ENCODE assay signal across 1 cellular context in the genomic region with DNA sequence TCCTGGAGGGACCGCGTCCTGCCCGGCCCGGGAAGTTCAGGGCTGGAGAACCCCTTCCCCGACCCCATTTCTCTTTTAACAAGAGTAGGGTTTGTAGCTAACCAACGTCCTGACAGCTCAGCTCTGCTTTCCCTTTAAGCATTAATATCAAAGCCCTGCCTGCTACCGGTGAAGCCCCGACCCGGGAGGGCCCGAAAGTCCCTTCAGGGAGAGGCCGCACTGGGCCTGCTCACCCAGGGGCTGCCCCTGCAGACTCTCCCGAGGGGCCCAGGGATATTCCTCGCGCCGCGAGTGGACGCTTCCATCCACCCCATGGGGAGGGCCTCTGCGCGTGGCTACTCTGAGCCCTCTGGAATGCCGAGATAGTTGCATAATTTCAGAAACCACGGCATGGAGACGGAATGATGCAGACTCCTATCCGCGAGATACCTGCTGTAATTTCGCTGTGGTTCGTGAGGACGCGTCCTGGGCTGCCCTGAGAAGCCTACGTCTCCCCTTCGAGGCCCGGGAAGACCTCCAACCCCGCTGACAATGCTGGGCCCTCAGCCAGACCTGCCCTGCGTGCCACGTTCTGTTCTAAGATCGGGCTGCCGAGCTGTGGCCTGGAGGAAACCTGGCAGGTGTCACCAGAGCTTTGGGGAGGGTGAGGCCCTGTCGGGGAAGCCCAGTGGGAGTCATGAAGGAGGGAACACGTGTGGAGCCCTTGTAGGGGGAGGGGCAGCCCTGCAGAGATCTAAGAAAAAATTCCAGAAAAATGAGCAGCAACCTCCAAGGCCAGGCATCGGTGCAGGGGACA.
A peak's percentile ranks its signal among the peaks of the same experiment; 100 is the strongest.
TF ChIP-seq lines count a peak whose summit lies in the region.

No MANE protein-coding gene starts in this region.

TF ChIP-seq in HepG2, 621 proteins besides CTCF, POLR2A, EP300 and RAD21 (continued from another document and continues in another):
- TF ChIP-seq POLR2AphosphoS5 (IDR thresholded peaks at IDR 0.05; ENCODE audit: low read depth, low read length) (no peak; the same call in 1 of the 2 replicates), ZNF44 (CRISPR knock-in tag; IDR thresholded peaks at IDR 0.05) (no peak), ZNF550 (CRISPR knock-in tag; IDR thresholded peaks at IDR 0.05; ENCODE audit: borderline replicate concordance) (no peak), ZMYM4 (CRISPR knock-in tag; IDR thresholded peaks at IDR 0.05) (no peak), MED1 (CRISPR knock-in tag; IDR thresholded peaks at IDR 0.05) (no peak; the same call in 1 of the 2 replicates), ZSCAN9 (CRISPR knock-in tag; IDR thresholded peaks at IDR 0.05; ENCODE audit: borderline replicate concordance) (no peak), HDAC1 (CRISPR knock-in tag; IDR thresholded peaks at IDR 0.05) (peak; percentile 45; the same call in 1 of the 2 replicates), ZBTB3 (CRISPR knock-in tag; IDR thresholded peaks at IDR 0.05; ENCODE audit: borderline replicate concordance, low read depth) (no peak), JUND (CRISPR knock-in tag; IDR thresholded peaks at IDR 0.05) (no peak), ZNF326 (CRISPR knock-in tag; IDR thresholded peaks at IDR 0.05; ENCODE audit: borderline replicate concordance) (no peak), NR2F2 (IDR thresholded peaks at IDR 0.05; ENCODE audit: borderline replicate concordance, low read depth) (no peak), ZNF460 (CRISPR knock-in tag; IDR thresholded peaks at IDR 0.05; ENCODE audit: borderline replicate concordance) (no peak), ZNF451 (CRISPR knock-in tag; IDR thresholded peaks at IDR 0.05) (no peak), ZNF572 (CRISPR knock-in tag; IDR thresholded peaks at IDR 0.05) (0 out of 2 replicates have a peak, but pooled peaks have one; percentile 50), RBAK (CRISPR knock-in tag; IDR thresholded peaks at IDR 0.05) (no peak), TOPORS (CRISPR knock-in tag; IDR thresholded peaks at IDR 0.05) (no peak), RAD51 (IDR thresholded peaks at IDR 0.05; ENCODE audit: borderline replicate concordance) (no peak), DMAP1 (CRISPR knock-in tag; IDR thresholded peaks at IDR 0.05) (no peak; the same call in 1 of the 2 replicates), AHR (CRISPR knock-in tag; IDR thresholded peaks at IDR 0.05) (no peak), ZNF17 (CRISPR knock-in tag; IDR thresholded peaks at IDR 0.05) (0 out of 2 replicates have a peak, but pooled peaks have one; percentile 33)
- TF ChIP-seq, protein P1, sequence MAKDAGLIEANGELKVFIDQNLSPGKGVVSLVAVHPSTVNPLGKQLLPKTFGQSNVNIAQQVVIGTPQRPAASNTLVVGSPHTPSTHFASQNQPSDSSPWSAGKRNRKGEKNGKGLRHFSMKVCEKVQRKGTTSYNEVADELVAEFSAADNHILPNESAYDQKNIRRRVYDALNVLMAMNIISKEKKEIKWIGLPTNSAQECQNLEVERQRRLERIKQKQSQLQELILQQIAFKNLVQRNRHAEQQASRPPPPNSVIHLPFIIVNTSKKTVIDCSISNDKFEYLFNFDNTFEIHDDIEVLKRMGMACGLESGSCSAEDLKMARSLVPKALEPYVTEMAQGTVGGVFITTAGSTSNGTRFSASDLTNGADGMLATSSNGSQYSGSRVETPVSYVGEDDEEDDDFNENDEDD (CRISPR knock-in tag; IDR thresholded peaks at IDR 0.05; ENCODE audit: borderline replicate concordance) = peak; percentile 40; the same call in 1 of the 2 replicates
- TF ChIP-seq, protein P2, sequence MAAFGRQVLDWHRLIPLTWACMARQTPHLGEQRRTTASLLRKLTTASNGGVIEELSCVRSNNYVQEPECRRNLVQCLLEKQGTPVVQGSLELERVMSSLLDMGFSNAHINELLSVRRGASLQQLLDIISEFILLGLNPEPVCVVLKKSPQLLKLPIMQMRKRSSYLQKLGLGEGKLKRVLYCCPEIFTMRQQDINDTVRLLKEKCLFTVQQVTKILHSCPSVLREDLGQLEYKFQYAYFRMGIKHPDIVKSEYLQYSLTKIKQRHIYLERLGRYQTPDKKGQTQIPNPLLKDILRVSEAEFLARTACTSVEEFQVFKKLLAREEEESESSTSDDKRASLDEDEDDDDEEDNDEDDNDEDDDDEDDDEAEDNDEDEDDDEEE (CRISPR knock-in tag; IDR thresholded peaks at IDR 0.05) = no peak
- TF ChIP-seq, protein P3, sequence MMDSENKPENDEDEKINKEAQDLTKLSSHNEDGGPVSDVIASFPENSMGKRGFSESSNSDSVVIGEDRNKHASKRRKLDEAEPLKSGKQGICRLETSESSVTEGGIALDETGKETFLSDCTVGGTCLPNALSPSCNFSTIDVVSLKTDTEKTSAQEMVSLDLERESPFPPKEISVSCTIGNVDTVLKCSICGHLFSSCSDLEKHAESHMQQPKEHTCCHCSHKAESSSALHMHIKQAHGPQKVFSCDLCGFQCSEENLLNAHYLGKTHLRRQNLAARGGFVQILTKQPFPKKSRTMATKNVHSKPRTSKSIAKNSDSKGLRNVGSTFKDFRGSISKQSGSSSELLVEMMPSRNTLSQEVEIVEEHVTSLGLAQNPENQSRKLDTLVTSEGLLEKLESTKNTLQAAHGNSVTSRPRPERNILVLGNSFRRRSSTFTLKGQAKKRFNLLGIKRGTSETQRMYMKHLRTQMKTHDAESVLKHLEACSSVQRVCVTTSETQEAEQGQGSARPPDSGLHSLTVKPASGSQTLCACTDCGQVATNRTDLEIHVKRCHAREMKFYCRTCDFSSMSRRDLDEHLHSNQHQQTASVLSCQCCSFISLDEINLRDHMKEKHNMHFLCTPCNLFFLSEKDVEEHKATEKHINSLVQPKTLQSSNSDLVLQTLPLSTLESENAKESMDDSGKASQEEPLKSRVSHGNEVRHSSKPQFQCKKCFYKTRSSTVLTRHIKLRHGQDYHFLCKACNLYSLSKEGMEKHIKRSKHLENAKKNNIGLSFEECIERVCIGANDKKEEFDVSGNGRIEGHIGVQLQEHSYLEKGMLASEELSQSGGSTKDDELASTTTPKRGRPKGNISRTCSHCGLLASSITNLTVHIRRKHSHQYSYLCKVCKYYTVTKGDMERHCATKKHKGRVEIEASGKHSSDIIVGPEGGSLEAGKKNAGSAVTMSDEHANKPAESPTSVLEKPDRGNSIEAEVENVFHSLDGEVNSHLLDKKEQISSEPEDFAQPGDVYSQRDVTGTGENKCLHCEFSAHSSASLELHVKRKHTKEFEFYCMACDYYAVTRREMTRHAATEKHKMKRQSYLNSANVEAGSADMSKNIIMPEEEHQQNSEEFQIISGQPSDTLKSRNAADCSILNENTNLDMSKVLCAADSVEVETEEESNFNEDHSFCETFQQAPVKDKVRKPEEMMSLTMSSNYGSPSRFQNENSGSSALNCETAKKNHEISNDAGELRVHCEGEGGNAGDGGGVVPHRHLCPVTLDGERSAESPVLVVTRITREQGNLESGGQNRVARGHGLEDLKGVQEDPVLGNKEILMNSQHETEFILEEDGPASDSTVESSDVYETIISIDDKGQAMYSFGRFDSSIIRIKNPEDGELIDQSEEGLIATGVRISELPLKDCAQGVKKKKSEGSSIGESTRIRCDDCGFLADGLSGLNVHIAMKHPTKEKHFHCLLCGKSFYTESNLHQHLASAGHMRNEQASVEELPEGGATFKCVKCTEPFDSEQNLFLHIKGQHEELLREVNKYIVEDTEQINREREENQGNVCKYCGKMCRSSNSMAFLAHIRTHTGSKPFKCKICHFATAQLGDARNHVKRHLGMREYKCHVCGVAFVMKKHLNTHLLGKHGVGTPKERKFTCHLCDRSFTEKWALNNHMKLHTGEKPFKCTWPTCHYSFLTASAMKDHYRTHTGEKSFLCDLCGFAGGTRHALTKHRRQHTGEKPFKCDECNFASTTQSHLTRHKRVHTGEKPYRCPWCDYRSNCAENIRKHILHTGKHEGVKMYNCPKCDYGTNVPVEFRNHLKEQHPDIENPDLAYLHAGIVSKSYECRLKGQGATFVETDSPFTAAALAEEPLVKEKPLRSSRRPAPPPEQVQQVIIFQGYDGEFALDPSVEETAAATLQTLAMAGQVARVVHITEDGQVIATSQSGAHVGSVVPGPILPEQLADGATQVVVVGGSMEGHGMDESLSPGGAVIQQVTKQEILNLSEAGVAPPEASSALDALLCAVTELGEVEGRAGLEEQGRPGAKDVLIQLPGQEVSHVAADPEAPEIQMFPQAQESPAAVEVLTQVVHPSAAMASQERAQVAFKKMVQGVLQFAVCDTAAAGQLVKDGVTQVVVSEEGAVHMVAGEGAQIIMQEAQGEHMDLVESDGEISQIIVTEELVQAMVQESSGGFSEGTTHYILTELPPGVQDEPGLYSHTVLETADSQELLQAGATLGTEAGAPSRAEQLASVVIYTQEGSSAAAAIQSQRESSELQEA (CRISPR knock-in tag; IDR thresholded peaks at IDR 0.05; ENCODE audit: not compliant biosample characterization) = no peak
- TF ChIP-seq, protein P4, sequence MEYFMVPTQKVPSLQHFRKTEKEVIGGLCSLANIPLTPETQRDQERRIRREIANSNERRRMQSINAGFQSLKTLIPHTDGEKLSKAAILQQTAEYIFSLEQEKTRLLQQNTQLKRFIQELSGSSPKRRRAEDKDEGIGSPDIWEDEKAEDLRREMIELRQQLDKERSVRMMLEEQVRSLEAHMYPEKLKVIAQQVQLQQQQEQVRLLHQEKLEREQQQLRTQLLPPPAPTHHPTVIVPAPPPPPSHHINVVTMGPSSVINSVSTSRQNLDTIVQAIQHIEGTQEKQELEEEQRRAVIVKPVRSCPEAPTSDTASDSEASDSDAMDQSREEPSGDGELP (IDR thresholded peaks at IDR 0.05; ENCODE audit: borderline replicate concordance, low read depth) = no peak
- TF ChIP-seq, protein P5, sequence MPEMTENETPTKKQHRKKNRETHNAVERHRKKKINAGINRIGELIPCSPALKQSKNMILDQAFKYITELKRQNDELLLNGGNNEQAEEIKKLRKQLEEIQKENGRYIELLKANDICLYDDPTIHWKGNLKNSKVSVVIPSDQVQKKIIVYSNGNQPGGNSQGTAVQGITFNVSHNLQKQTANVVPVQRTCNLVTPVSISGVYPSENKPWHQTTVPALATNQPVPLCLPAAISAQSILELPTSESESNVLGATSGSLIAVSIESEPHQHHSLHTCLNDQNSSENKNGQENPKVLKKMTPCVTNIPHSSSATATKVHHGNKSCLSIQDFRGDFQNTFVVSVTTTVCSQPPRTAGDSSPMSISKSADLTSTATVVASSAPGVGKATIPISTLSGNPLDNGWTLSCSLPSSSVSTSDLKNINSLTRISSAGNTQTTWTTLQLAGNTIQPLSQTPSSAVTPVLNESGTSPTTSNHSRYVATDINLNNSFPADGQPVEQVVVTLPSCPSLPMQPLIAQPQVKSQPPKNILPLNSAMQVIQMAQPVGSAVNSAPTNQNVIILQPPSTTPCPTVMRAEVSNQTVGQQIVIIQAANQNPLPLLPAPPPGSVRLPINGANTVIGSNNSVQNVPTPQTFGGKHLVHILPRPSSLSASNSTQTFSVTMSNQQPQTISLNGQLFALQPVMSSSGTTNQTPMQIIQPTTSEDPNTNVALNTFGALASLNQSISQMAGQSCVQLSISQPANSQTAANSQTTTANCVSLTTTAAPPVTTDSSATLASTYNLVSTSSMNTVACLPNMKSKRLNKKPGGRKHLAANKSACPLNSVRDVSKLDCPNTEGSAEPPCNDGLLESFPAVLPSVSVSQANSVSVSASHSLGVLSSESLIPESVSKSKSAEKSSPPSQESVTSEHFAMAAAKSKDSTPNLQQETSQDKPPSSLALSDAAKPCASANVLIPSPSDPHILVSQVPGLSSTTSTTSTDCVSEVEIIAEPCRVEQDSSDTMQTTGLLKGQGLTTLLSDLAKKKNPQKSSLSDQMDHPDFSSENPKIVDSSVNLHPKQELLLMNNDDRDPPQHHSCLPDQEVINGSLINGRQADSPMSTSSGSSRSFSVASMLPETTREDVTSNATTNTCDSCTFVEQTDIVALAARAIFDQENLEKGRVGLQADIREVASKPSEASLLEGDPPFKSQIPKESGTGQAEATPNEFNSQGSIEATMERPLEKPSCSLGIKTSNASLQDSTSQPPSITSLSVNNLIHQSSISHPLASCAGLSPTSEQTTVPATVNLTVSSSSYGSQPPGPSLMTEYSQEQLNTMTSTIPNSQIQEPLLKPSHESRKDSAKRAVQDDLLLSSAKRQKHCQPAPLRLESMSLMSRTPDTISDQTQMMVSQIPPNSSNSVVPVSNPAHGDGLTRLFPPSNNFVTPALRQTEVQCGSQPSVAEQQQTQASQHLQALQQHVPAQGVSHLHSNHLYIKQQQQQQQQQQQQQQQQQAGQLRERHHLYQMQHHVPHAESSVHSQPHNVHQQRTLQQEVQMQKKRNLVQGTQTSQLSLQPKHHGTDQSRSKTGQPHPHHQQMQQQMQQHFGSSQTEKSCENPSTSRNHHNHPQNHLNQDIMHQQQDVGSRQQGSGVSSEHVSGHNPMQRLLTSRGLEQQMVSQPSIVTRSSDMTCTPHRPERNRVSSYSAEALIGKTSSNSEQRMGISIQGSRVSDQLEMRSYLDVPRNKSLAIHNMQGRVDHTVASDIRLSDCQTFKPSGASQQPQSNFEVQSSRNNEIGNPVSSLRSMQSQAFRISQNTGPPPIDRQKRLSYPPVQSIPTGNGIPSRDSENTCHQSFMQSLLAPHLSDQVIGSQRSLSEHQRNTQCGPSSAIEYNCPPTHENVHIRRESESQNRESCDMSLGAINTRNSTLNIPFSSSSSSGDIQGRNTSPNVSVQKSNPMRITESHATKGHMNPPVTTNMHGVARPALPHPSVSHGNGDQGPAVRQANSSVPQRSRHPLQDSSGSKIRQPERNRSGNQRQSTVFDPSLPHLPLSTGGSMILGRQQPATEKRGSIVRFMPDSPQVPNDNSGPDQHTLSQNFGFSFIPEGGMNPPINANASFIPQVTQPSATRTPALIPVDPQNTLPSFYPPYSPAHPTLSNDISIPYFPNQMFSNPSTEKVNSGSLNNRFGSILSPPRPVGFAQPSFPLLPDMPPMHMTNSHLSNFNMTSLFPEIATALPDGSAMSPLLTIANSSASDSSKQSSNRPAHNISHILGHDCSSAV (CRISPR knock-in tag; IDR thresholded peaks at IDR 0.05; ENCODE audit: borderline replicate concordance) = no peak
- TF ChIP-seq, protein P6, sequence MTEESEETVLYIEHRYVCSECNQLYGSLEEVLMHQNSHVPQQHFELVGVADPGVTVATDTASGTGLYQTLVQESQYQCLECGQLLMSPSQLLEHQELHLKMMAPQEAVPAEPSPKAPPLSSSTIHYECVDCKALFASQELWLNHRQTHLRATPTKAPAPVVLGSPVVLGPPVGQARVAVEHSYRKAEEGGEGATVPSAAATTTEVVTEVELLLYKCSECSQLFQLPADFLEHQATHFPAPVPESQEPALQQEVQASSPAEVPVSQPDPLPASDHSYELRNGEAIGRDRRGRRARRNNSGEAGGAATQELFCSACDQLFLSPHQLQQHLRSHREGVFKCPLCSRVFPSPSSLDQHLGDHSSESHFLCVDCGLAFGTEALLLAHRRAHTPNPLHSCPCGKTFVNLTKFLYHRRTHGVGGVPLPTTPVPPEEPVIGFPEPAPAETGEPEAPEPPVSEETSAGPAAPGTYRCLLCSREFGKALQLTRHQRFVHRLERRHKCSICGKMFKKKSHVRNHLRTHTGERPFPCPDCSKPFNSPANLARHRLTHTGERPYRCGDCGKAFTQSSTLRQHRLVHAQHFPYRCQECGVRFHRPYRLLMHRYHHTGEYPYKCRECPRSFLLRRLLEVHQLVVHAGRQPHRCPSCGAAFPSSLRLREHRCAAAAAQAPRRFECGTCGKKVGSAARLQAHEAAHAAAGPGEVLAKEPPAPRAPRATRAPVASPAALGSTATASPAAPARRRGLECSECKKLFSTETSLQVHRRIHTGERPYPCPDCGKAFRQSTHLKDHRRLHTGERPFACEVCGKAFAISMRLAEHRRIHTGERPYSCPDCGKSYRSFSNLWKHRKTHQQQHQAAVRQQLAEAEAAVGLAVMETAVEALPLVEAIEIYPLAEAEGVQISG (CRISPR knock-in tag; IDR thresholded peaks at IDR 0.05) = no peak
- TF ChIP-seq, protein P7, sequence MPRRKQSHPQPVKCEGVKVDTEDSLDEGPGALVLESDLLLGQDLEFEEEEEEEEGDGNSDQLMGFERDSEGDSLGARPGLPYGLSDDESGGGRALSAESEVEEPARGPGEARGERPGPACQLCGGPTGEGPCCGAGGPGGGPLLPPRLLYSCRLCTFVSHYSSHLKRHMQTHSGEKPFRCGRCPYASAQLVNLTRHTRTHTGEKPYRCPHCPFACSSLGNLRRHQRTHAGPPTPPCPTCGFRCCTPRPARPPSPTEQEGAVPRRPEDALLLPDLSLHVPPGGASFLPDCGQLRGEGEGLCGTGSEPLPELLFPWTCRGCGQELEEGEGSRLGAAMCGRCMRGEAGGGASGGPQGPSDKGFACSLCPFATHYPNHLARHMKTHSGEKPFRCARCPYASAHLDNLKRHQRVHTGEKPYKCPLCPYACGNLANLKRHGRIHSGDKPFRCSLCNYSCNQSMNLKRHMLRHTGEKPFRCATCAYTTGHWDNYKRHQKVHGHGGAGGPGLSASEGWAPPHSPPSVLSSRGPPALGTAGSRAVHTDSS (CRISPR knock-in tag; conservative IDR thresholded peaks at IDR 0.05) = no peak
